9 cellular contexts compared by ENCODE assay signal in genomic region chr2:158255257-158255656, GRCh38.
"Had no signal": no experiment of that assay in that cellular context is flagged by ENCODE, and none has a peak within 500 bp of the region (broad histone marks: within the 10 kb centered on the region; RNA-seq: fewer than 3 reads in every experiment).

No MANE protein-coding gene starts in this region.

- DNase-seq: activated CD4-positive, alpha-beta T cell treated with anti-CD3 and anti-CD28 coated beads, Interleukin-2, amount 50 U/mL, for 1 hour; activated naive CD4-positive, alpha-beta T cell; activated naive CD8-positive, alpha-beta T cell treated with anti-CD3 and anti-CD28 coated beads, Interleukin-2, amount 50 U/mL, for 24 hours; islet precursor cell; sigmoid colon; spleen; T-helper 9 cell; upper lobe of left lung had no signal

- H3K9me3 Mint-ChIP-seq: activated naive CD8-positive, alpha-beta T cell treated with anti-CD3 and anti-CD28 coated beads, Interleukin-2, amount 50 U/mL, for 24 hours; stimulated activated naive CD8-positive, alpha-beta T cell treated with anti-CD3 and anti-CD28 coated beads, Interleukin-15, Interleukin-2, amounts not matched to agents 100 ng/mL and 50 ng/mL, for 24 hours had no signal

- H3K27ac Mint-ChIP-seq: activated naive CD8-positive, alpha-beta T cell treated with anti-CD3 and anti-CD28 coated beads, Interleukin-2, amount 50 U/mL, for 24 hours; stimulated activated naive CD8-positive, alpha-beta T cell treated with anti-CD3 and anti-CD28 coated beads, Interleukin-15, Interleukin-2, amounts not matched to agents 100 ng/mL and 50 ng/mL, for 24 hours had no signal

- H3K4me3 Mint-ChIP-seq: activated naive CD8-positive, alpha-beta T cell treated with anti-CD3 and anti-CD28 coated beads, Interleukin-2, amount 50 U/mL, for 24 hours; stimulated activated naive CD8-positive, alpha-beta T cell treated with anti-CD3 and anti-CD28 coated beads, Interleukin-15, Interleukin-2, amounts not matched to agents 100 ng/mL and 50 ng/mL, for 24 hours had no signal

- H3K4me1 Mint-ChIP-seq: activated naive CD8-positive, alpha-beta T cell treated with anti-CD3 and anti-CD28 coated beads, Interleukin-2, amount 50 U/mL, for 24 hours had no signal
